Comparison of ENCODE assay signal across 1 cellular context in genomic region chr13:112887557-112887991, GRCh38.
TF ChIP-seq lines count a peak whose summit lies in the region.

No MANE protein-coding gene starts in this region.

TF ChIP-seq in WTC11, 78 proteins besides CTCF, POLR2A, EP300 and RAD21 (continued from another document):
- TF ChIP-seq, protein P1, sequence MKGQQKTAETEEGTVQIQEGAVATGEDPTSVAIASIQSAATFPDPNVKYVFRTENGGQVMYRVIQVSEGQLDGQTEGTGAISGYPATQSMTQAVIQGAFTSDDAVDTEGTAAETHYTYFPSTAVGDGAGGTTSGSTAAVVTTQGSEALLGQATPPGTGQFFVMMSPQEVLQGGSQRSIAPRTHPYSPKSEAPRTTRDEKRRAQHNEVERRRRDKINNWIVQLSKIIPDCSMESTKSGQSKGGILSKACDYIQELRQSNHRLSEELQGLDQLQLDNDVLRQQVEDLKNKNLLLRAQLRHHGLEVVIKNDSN (CRISPR knock-in tag; IDR thresholded peaks at IDR 0.05) = no peak
- TF ChIP-seq IRF2 (CRISPR knock-in tag; IDR thresholded peaks at IDR 0.05; ENCODE audit: borderline replicate concordance, low read depth) = no peak
- no peak for TF ChIP-seq TEAD4 (CRISPR knock-in tag; IDR thresholded peaks at IDR 0.05)
- no peak for TF ChIP-seq ZNF219 (CRISPR knock-in tag; IDR thresholded peaks at IDR 0.05; ENCODE audit: borderline replicate concordance)
- TF ChIP-seq, protein P2, sequence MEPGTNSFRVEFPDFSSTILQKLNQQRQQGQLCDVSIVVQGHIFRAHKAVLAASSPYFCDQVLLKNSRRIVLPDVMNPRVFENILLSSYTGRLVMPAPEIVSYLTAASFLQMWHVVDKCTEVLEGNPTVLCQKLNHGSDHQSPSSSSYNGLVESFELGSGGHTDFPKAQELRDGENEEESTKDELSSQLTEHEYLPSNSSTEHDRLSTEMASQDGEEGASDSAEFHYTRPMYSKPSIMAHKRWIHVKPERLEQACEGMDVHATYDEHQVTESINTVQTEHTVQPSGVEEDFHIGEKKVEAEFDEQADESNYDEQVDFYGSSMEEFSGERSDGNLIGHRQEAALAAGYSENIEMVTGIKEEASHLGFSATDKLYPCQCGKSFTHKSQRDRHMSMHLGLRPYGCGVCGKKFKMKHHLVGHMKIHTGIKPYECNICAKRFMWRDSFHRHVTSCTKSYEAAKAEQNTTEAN (CRISPR knock-in tag; IDR thresholded peaks at IDR 0.05) = no peak
- no peak for TF ChIP-seq ZNF532 (CRISPR knock-in tag; IDR thresholded peaks at IDR 0.05; ENCODE audit: borderline replicate concordance)
- no peak for TF ChIP-seq ZNF671 (CRISPR knock-in tag; IDR thresholded peaks at IDR 0.05)
- TF ChIP-seq NFYB (CRISPR knock-in tag; conservative IDR thresholded peaks at IDR 0.05; ENCODE audit: low read depth) = no peak
- TF ChIP-seq PREB (CRISPR knock-in tag; IDR thresholded peaks at IDR 0.05; ENCODE audit: borderline replicate concordance) = no peak
- TF ChIP-seq, protein P3, sequence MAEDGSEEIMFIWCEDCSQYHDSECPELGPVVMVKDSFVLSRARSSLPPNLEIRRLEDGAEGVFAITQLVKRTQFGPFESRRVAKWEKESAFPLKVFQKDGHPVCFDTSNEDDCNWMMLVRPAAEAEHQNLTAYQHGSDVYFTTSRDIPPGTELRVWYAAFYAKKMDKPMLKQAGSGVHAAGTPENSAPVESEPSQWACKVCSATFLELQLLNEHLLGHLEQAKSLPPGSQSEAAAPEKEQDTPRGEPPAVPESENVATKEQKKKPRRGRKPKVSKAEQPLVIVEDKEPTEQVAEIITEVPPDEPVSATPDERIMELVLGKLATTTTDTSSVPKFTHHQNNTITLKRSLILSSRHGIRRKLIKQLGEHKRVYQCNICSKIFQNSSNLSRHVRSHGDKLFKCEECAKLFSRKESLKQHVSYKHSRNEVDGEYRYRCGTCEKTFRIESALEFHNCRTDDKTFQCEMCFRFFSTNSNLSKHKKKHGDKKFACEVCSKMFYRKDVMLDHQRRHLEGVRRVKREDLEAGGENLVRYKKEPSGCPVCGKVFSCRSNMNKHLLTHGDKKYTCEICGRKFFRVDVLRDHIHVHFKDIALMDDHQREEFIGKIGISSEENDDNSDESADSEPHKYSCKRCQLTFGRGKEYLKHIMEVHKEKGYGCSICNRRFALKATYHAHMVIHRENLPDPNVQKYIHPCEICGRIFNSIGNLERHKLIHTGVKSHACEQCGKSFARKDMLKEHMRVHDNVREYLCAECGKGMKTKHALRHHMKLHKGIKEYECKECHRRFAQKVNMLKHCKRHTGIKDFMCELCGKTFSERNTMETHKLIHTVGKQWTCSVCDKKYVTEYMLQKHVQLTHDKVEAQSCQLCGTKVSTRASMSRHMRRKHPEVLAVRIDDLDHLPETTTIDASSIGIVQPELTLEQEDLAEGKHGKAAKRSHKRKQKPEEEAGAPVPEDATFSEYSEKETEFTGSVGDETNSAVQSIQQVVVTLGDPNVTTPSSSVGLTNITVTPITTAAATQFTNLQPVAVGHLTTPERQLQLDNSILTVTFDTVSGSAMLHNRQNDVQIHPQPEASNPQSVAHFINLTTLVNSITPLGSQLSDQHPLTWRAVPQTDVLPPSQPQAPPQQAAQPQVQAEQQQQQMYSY (CRISPR knock-in tag; IDR thresholded peaks at IDR 0.05) = no peak
